In genomic region chr14:68967459-68967940, GRCh38 we compare ENCODE assay signal across 14 cellular contexts. TPM values are rescaled to one million over a fixed set of nuclear protein-coding genes. Genes with fewer than 3 reads are reported as not detected.
DNase-seq lines count a peak whose midpoint lies in the region; ATAC-seq, FAIRE-seq and TF ChIP-seq lines count a peak whose summit lies in the region.
"Had no signal": no experiment of that assay in that cellular context is flagged by ENCODE, and none has a peak within 500 bp of the region (broad histone marks: within the 10 kb centered on the region; RNA-seq: fewer than 3 reads in every experiment).

No MANE protein-coding gene starts in this region.

- DNase-seq in H9 = no peak
- DNase-seq in activated naive CD4-positive, alpha-beta T cell treated with anti-CD3 and anti-CD28 coated beads, Interleukin-2, amount 50 U/mL, for 72 hours (ENCODE audit: low spot score in 2 of 2) = no peak
- DNase-seq in left ventricle myocardium inferior = no peak
- DNase-seq in smooth muscle cell (lab: John Stamatoyannopoulos, UW; ENCODE audit: unreplicated experiment) = no peak
- no peak for DNase-seq in H54 (ENCODE audit: insufficient read length, low spot score)
- no peak for DNase-seq in COLO829 (ENCODE audit: low spot score)
- no peak for DNase-seq in RCC 7860 (ENCODE audit: low spot score)
- DNase-seq: cerebellar nuclear complex, DMS53, foreskin keratinocyte, kidney glomerular epithelial cell had no signal

- H3F3A ChIP-seq in smooth muscle cell (ENCODE audit: low read depth) = peaks cover 27% of the 10 kb centered on the region

- no peak overlapping the region for H4K8ac ChIP-seq in H9 (replicated peaks; ENCODE audit: insufficient read length, low read depth, low read length)

- no peaks in the 10 kb centered on the region for H3K9me3 Mint-ChIP-seq in H9
- peaks cover 0 to 6% of the 10 kb centered on the region in 2 donors for H3K9me3 Mint-ChIP-seq in activated naive CD4-positive, alpha-beta T cell treated with anti-CD3 and anti-CD28 coated beads, Interleukin-2, amount 50 U/mL, for 72 hours
- H3K9me3 Mint-ChIP-seq: stimulated activated memory B cell treated with anti-CD40 and anti-IgM and Interleukin-4, amounts not matched to agents 10 μg/mL and 1 μg/mL and 100 μg/mL, for 72 hours had no signal

- H3K9me3 ChIP-seq in H9 (ENCODE audit: control insufficient read depth, low read depth, low read length) (no peaks in the 10 kb centered on the region), left ventricle myocardium inferior (replicated peaks) (no peaks in the 10 kb centered on the region), smooth muscle cell (replicated peaks; ENCODE audit: low read depth) (no peaks in the 10 kb centered on the region)

- H3K4me3 ChIP-seq in left ventricle myocardium inferior (no peak overlapping the region), smooth muscle cell (no peak overlapping the region)

- peaks cover 80 to 83% of the 10 kb centered on the region in 2 experiments for H3K4me1 Mint-ChIP-seq in H9
- H3K4me1 Mint-ChIP-seq: stimulated activated memory B cell treated with anti-CD40 and anti-IgM and Interleukin-4, amounts not matched to agents 10 μg/mL and 1 μg/mL and 100 μg/mL, for 72 hours had no signal

- no peak overlapping the region for H3K4me3 Mint-ChIP-seq in H9
- H3K4me3 Mint-ChIP-seq: stimulated activated memory B cell treated with anti-CD40 and anti-IgM and Interleukin-4, amounts not matched to agents 10 μg/mL and 1 μg/mL and 100 μg/mL, for 72 hours had no signal

- H3K36me3 ChIP-seq in left ventricle myocardium inferior (peaks cover 1% of the 10 kb centered on the region), smooth muscle cell (ENCODE audit: low read depth) (no peaks in the 10 kb centered on the region)

- H3K79me1 ChIP-seq in H9 (ENCODE audit: insufficient read depth, low read depth, low read length, poor library complexity, severe bottlenecking) = peaks cover 14% of the 10 kb centered on the region

- peak overlapping the region in 2 of 3 experiments; percentile 29 to 38; a peak in 1 of 7 replicates for H3K27ac Mint-ChIP-seq in H9
- H3K27ac Mint-ChIP-seq in activated naive CD4-positive, alpha-beta T cell treated with anti-CD3 and anti-CD28 coated beads, Interleukin-2, amount 50 U/mL, for 72 hours = peak overlapping the region; percentile 51 to 80
- H3K27ac Mint-ChIP-seq: stimulated activated memory B cell treated with anti-CD40 and anti-IgM and Interleukin-4, amounts not matched to agents 10 μg/mL and 1 μg/mL and 100 μg/mL, for 72 hours had no signal

- no peak for ATAC-seq in activated naive CD4-positive, alpha-beta T cell treated with anti-CD3 and anti-CD28 coated beads, Interleukin-2, amount 50 U/mL, for 72 hours
- ATAC-seq in HG03045 (IDR thresholded peaks at IDR 0.05; ENCODE audit: unreplicated experiment) = no peak
- ATAC-seq: foreskin keratinocyte; stimulated activated memory B cell treated with anti-CD40 and anti-IgM and Interleukin-4, amounts not matched to agents 10 μg/mL and 1 μg/mL and 100 μg/mL, for 72 hours had no signal

- H3K27me3 Mint-ChIP-seq in H9 (ENCODE audit: low read depth) = no peaks in the 10 kb centered on the region

- H4K91ac ChIP-seq in H9 (ENCODE audit: insufficient read length, low read depth, low read length) = no peak overlapping the region

- H3K18ac ChIP-seq in H9 (ENCODE audit: insufficient read length, low read depth, low read length) = no peak overlapping the region

- H3K4me1 ChIP-seq in H9 (ENCODE audit: insufficient read depth, low read length) (peaks cover 22% of the 10 kb centered on the region), left ventricle myocardium inferior (peaks cover 88% of the 10 kb centered on the region), smooth muscle cell (ENCODE audit: low read depth) (peaks cover 28% of the 10 kb centered on the region)

- H2BK15ac ChIP-seq in H9 (ENCODE audit: low read depth, low read length) = no peak overlapping the region

- peaks cover 9 to 19% (median 18%) of the 10 kb centered on the region in 3 experiments for H3K36me3 Mint-ChIP-seq in H9 (ENCODE audit: insufficient read depth in 1 of 3, low read depth in 3 of 3)
- peaks cover 0 to 22% of the 10 kb centered on the region in 2 donors for H3K36me3 Mint-ChIP-seq in activated naive CD4-positive, alpha-beta T cell treated with anti-CD3 and anti-CD28 coated beads, Interleukin-2, amount 50 U/mL, for 72 hours
- H3K36me3 Mint-ChIP-seq: stimulated activated memory B cell treated with anti-CD40 and anti-IgM and Interleukin-4, amounts not matched to agents 10 μg/mL and 1 μg/mL and 100 μg/mL, for 72 hours had no signal

- no peak overlapping the region for H3K14ac ChIP-seq in H9 (ENCODE audit: insufficient read depth, low read length)

- no peak overlapping the region for H3K23ac ChIP-seq in H9 (ENCODE audit: insufficient read length, low read depth, low read length)

- H4K5ac ChIP-seq in H9 (ENCODE audit: insufficient read length, low read depth, low read length) = no peak overlapping the region

- H4K20me1 ChIP-seq in H9 (ENCODE audit: control insufficient read depth, insufficient read depth, insufficient read length) (no peaks in the 10 kb centered on the region), smooth muscle cell (ENCODE audit: low read depth) (peaks cover 100% of the 10 kb centered on the region)

- no peak overlapping the region for H3K56ac ChIP-seq in H9 (ENCODE audit: insufficient read length, low read depth, low read length)

- no peak overlapping the region for H2BK20ac ChIP-seq in H9 (ENCODE audit: low read depth, low read length, poor library complexity, severe bottlenecking)

- no peaks in the 10 kb centered on the region for H3K23me2 ChIP-seq in H9 (ENCODE audit: insufficient read length, low read depth, low read length, poor library complexity, severe bottlenecking)

- H3K4ac ChIP-seq in H9 (ENCODE audit: low read depth, low read length) = no peak overlapping the region

- H3K27me3 ChIP-seq in H9 (ENCODE audit: insufficient read depth, low read length) (no peaks in the 10 kb centered on the region), left ventricle myocardium inferior (ENCODE audit: low read depth) (no peaks in the 10 kb centered on the region), smooth muscle cell (ENCODE audit: low read depth) (no peaks in the 10 kb centered on the region)
- H3K27me3 ChIP-seq: foreskin keratinocyte had no signal

- no peak overlapping the region for H2BK120ac ChIP-seq in H9 (ENCODE audit: low read depth, low read length, poor library complexity, severe bottlenecking)

- H3T11ph ChIP-seq in H9 (ENCODE audit: low read length) = no peak overlapping the region

- H2AFZ ChIP-seq in H9 (ENCODE audit: low read length) (no peak overlapping the region), smooth muscle cell (ENCODE audit: low read depth) (no peak overlapping the region)

- H2BK5ac ChIP-seq in H9 (ENCODE audit: insufficient read length, low read length) = no peak overlapping the region

- no peak overlapping the region for H2AK5ac ChIP-seq in H9 (ENCODE audit: insufficient read length, low read length)

- H3K79me2 ChIP-seq in H9 (ENCODE audit: insufficient read depth, low read length) (peaks cover 77% of the 10 kb centered on the region; the same call in 1 of the 2 replicates), smooth muscle cell (ENCODE audit: low read depth) (peaks cover 100% of the 10 kb centered on the region)

- intact Hi-C loops in left ventricle myocardium inferior (cut with micrococcal nuclease) = no loop called here

- TF ChIP-seq CTCF in H9 (conservative IDR thresholded peaks at IDR 0.05) (no peak), left ventricle myocardium inferior (IDR thresholded peaks at IDR 0.05; ENCODE audit: borderline replicate concordance) (no peak), smooth muscle cell (IDR thresholded peaks at IDR 0.05; ENCODE audit: borderline replicate concordance, insufficient read depth, poor library complexity, severe bottlenecking) (no peak)

- no peak overlapping the region for H2BK12ac ChIP-seq in H9 (ENCODE audit: insufficient read length, low read depth, low read length)

- H3K9ac ChIP-seq in H9 (ENCODE audit: extremely low read depth, insufficient read length, low read length) (no peak overlapping the region), smooth muscle cell (ENCODE audit: low read depth) (no peak overlapping the region)

- H3K4me2 ChIP-seq in H9 (ENCODE audit: insufficient read depth, insufficient read length, low read length) = no peak overlapping the region
- peak overlapping the region; percentile 29 for H3K4me2 ChIP-seq in smooth muscle cell

- no peak overlapping the region for H3K27ac ChIP-seq in H9 (ENCODE audit: insufficient read length, low read depth, low read length)
- peak overlapping the region; percentile 42 for H3K27ac ChIP-seq in left ventricle myocardium inferior (replicated peaks)
- peak overlapping the region; percentile 96 for H3K27ac ChIP-seq in smooth muscle cell (ENCODE audit: low read depth)
- H3K27ac ChIP-seq: foreskin keratinocyte had no signal

- WGBS in H9 (ENCODE audit: extremely low coverage, insufficient read length, low lambda C conversion rate) = no CpG with 5 or more reads among the region's 3 CpGs
- 95% methylated on average over 3 of the region's 3 CpGs for WGBS in smooth muscle cell (ENCODE audit: low lambda C conversion rate)

- TF ChIP-seq POLR2A in H54 (IDR thresholded peaks at IDR 0.05; ENCODE audit: low read depth, low read length) = no peak

- no peak for FAIRE-seq in H54 (lab: Jason Lieb, UNC)
- FAIRE-seq in RCC 7860 (lab: Jason Lieb, UNC) = no peak
- FAIRE-seq: TTC549 had no signal

RNA-seq across cellular contexts. Expression of gene ACTN1, which starts 11.6 kb away (rescaled TPM):
- total RNA-seq in H9 (2021) = 218 and 219 TPM in 2 replicates
- total RNA-seq in activated naive CD4-positive, alpha-beta T cell treated with anti-CD3 and anti-CD28 coated beads, Interleukin-2, amount 50 U/mL, for 72 hours = 100 to 1,000 TPM; 106 to 120 TPM
- total RNA-seq in left ventricle myocardium inferior = 75.4 TPM
- total RNA-seq in smooth muscle cell = 361 and 422 TPM in 2 replicates
- polyA plus RNA-seq in smooth muscle cell = 741 and 806 TPM in 2 replicates
